ENCODE assay signal across 20 cellular contexts in the genomic region with DNA sequence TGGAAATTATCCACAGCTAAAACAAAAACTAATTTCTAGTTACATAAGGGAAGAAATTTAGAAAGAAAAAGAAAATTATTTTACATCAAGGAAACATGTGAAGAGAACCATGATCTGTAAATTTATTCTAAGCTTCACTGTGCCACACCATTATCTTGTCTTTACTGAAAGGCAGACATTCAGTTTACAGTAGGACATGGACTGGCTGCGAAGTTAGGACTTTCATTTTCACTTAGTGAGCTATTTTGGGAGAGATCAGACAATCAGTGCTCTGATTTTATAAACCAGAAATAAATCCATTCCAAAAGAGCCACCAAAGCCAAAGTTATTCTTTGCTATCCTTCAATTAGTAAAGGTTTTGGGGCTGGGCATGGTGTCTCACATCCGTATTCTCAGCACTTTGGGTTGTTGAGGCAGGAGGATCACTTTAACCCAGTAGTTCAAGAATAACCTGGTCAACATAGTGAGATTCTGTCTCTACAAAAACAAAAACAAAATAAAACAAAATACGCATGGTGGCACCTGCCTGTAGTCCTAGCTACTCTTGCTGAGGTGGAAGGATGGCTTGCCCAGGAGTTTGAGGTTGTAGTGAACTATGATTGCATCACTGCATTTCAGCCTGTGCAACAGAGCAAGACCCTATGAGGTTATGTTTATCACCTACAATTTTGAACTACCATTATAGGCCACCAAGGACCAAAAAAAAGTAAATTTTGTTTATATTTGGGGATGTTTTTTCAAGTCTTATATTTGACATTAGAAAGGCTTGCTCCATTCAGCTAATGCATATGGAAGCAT.
DNase-seq lines count a peak whose midpoint lies in the region; ATAC-seq and FAIRE-seq lines count a peak whose summit lies in the region.
"Had no signal": no experiment of that assay in that cellular context is flagged by ENCODE, and none has a peak within 500 bp of the region (broad histone marks: within the 10 kb centered on the region; RNA-seq: fewer than 3 reads in every experiment).

No MANE protein-coding gene starts in this region.

- H3K36me3 ChIP-seq in neuronal stem cell (replicated peaks in 1 of 2; ENCODE audit: control insufficient read depth in 2 of 2, insufficient read depth in 2 of 2, low read length in 2 of 2): no peaks in the 10 kb centered on the region
- H3K36me3 ChIP-seq: ascending aorta, gastrocnemius medialis had no signal

- no peaks in the 10 kb centered on the region for H3K9me3 ChIP-seq in neuronal stem cell (replicated peaks in 1 of 2; ENCODE audit: control insufficient read depth in 2 of 2, insufficient read depth in 1 of 2, low read depth in 1 of 2, low read length in 2 of 2)
- H3K9me3 ChIP-seq: ascending aorta, gastrocnemius medialis had no signal

- no peak overlapping the region for H2AFZ ChIP-seq in neuronal stem cell (ENCODE audit: low read length)

- H3K4ac ChIP-seq in neuronal stem cell (ENCODE audit: low read length): no peak overlapping the region

- no peak overlapping the region for H2BK12ac ChIP-seq in neuronal stem cell (ENCODE audit: low read length)

- H3K4me3 ChIP-seq in neuronal stem cell (ENCODE audit: low read length in 2 of 2): no peak overlapping the region
- H3K4me3 ChIP-seq: ascending aorta, gastrocnemius medialis had no signal

- no peak overlapping the region for H4K91ac ChIP-seq in neuronal stem cell (ENCODE audit: low read depth, low read length, poor library complexity)

- no peaks in the 10 kb centered on the region for H3K27me3 ChIP-seq in neuronal stem cell (ENCODE audit: control insufficient read depth in 3 of 3, insufficient read depth in 3 of 3, low read depth in 1 of 3, low read length in 3 of 3)
- H3K27me3 ChIP-seq: ascending aorta, gastrocnemius medialis had no signal

- no peak overlapping the region for H2BK15ac ChIP-seq in neuronal stem cell (ENCODE audit: low read length)

- H3K27ac ChIP-seq in neuronal stem cell (replicated peaks; ENCODE audit: low read length): no peak overlapping the region
- H3K27ac ChIP-seq: ascending aorta, gastrocnemius medialis had no signal

- H3K18ac ChIP-seq in neuronal stem cell (ENCODE audit: low read length): no peak overlapping the region

- H2BK5ac ChIP-seq in neuronal stem cell (ENCODE audit: low read length): no peak overlapping the region

- WGBS in neuronal stem cell (ENCODE audit: extremely low coverage in 2 of 2, insufficient read length in 2 of 2, insufficient replicate concordance in 1 of 2), 2 donors: no CpG with 5 or more reads among the region's 3 CpGs

- H2BK120ac ChIP-seq in neuronal stem cell (ENCODE audit: low read depth, low read length): no peak overlapping the region

- H3K9ac ChIP-seq in neuronal stem cell (ENCODE audit: low read depth, low read length, poor library complexity): no peak overlapping the region

- no peaks in the 10 kb centered on the region for H3K79me1 ChIP-seq in neuronal stem cell (ENCODE audit: low read depth, low read length)

- peak; percentile 36 for FAIRE-seq in GM18507 (lab: Jason Lieb, UNC)
- FAIRE-seq: endothelial cell of umbilical vein, G401.6 had no signal

- no peaks in the 10 kb centered on the region for H3K4me1 ChIP-seq in neuronal stem cell (ENCODE audit: control insufficient read depth in 2 of 2, insufficient read depth in 1 of 2, low read depth in 1 of 2, low read length in 2 of 2)
- H3K4me1 ChIP-seq: ascending aorta, gastrocnemius medialis had no signal

- no peak for DNase-seq in GM18507 (ENCODE audit: extremely low spot score, insufficient read length, low read depth)
- DNase-seq in OCI-M1 (lab: John Stamatoyannopoulos, UW): peak; percentile 47
- DNase-seq in amniotic stem cell (lab: John Stamatoyannopoulos, UW): no peak
- DNase-seq in DMS153 treated with DMSO at 0.1 percent for 48 hours (lab: John Stamatoyannopoulos, UW; ENCODE audit: unreplicated experiment): no peak
- DNase-seq in neuronal stem cell (ENCODE audit: low spot score): no peak
- no peak for DNase-seq in GF-D8 (lab: John Stamatoyannopoulos, UW)
- DNase-seq: activated effector memory CD4-positive, alpha-beta T cell treated with Interleukin-2 at 50 U/mL for 16 hours; gastrocnemius medialis; Karpas-422; left ventricle myocardium superior; naive thymus-derived CD4-positive, alpha-beta T cell; NCI-H1417 treated with DMSO at 0.1 percent for 48 hours; posterior cingulate gyrus; Right ventricle myocardium superior; stimulated activated naive CD4-positive, alpha-beta T cell had no signal

- H2AK5ac ChIP-seq in neuronal stem cell (ENCODE audit: low read depth, low read length): no peak overlapping the region

- no peak overlapping the region for H3K23ac ChIP-seq in neuronal stem cell (ENCODE audit: low read depth, low read length, poor library complexity)

- no peak overlapping the region for H4K8ac ChIP-seq in neuronal stem cell (ENCODE audit: low read depth, low read length)

- ATAC-seq in GM21390 (IDR thresholded peaks at IDR 0.05; ENCODE audit: unreplicated experiment) (peak; percentile 57), HG03060 (IDR thresholded peaks at IDR 0.05; ENCODE audit: low read depth, unreplicated experiment) (peak; percentile 54)
- ATAC-seq: gastrocnemius medialis; left ventricle myocardium superior; naive thymus-derived CD4-positive, alpha-beta T cell had no signal

- H3K4me2 ChIP-seq in neuronal stem cell (ENCODE audit: insufficient read depth, low read length, poor library complexity, severe bottlenecking): no peak overlapping the region

- H3K14ac ChIP-seq in neuronal stem cell (ENCODE audit: low read length): no peak overlapping the region
